9 cellular contexts compared by ENCODE assay signal in genomic region chr21:43712268-43712942, GRCh38. TPM values are rescaled to one million over a fixed set of nuclear protein-coding genes. Genes with fewer than 3 reads are reported as not detected.
DNase-seq lines count a peak whose midpoint lies in the region; TF ChIP-seq lines count a peak whose summit lies in the region.
"Had no signal": no experiment of that assay in that cellular context is flagged by ENCODE, and none has a peak within 500 bp of the region (broad histone marks: within the 10 kb centered on the region; RNA-seq: fewer than 3 reads in every experiment).

No MANE protein-coding gene starts in this region.

- TF ChIP-seq CTCF in RWPE1 (conservative IDR thresholded peaks at IDR 0.05; ENCODE audit: low read depth) (no peak), type B pancreatic cell (conservative IDR thresholded peaks at IDR 0.05) (no peak)

- H3K9me3 Mint-ChIP-seq in type B pancreatic cell = peaks cover 3% of the 10 kb centered on the region
- H3K9me3 Mint-ChIP-seq: activated T-cell treated with anti-CD3 and anti-CD28 coated beads, Interleukin-2, amount 50 U/mL, for 24 hours had no signal

- peak overlapping the region; percentile 99 for H3K27ac ChIP-seq in RWPE1

- peak overlapping the region; percentile 88 for H3K4me3 Mint-ChIP-seq in type B pancreatic cell
- H3K4me3 Mint-ChIP-seq: activated T-cell treated with anti-CD3 and anti-CD28 coated beads, Interleukin-2, amount 50 U/mL, for 24 hours had no signal

- peaks cover 18% of the 10 kb centered on the region for H3K4me1 Mint-ChIP-seq in type B pancreatic cell (ENCODE audit: unreplicated experiment)

- H3K27me3 Mint-ChIP-seq in type B pancreatic cell = no peaks in the 10 kb centered on the region
- H3K27me3 Mint-ChIP-seq: activated T-cell treated with anti-CD3 and anti-CD28 coated beads, Interleukin-2, amount 50 U/mL, for 24 hours had no signal

- H3K27ac Mint-ChIP-seq in type B pancreatic cell = peak overlapping the region; percentile 100
- H3K27ac Mint-ChIP-seq: activated T-cell treated with anti-CD3 and anti-CD28 coated beads, Interleukin-2, amount 50 U/mL, for 24 hours had no signal

- POLR2A ChIA-PET in RWPE1 (lab: Yijun Ruan, JAX; ENCODE audit: low non-redundant PET) = interaction anchor here (0.7 kb wide), 1 partner anchor 9 kb away, joined by 4 read pairs; no protein-coding TSS in a partner anchor

- CTCF ChIA-PET in RWPE1 (lab: Yijun Ruan, JAX) = interaction anchor here (0.6 kb wide), 1 partner anchor 376 kb away, joined by 3 read pairs; no protein-coding TSS in a partner anchor

- H3K36me3 Mint-ChIP-seq in type B pancreatic cell = no peaks in the 10 kb centered on the region

- peak; percentile 12 to 55 for DNase-seq in NCI-H2081 (lab: John Stamatoyannopoulos, UW)
- no peak for DNase-seq in NCI-H2081 treated with DMSO at 0.1 percent for 48 hours (lab: John Stamatoyannopoulos, UW)
- peak; percentile 88 for DNase-seq in RWPE1 (ENCODE audit: low spot score)
- DNase-seq in kidney tubule cell (ENCODE audit: low spot score) = peak; percentile 98
- no peak for DNase-seq in type B pancreatic cell (ENCODE audit: extremely low spot score, unreplicated experiment)
- DNase-seq in globus pallidus (ENCODE audit: low spot score) = no peak
- no peak for DNase-seq in NCI-H1048 (lab: John Stamatoyannopoulos, UW)
- no peak for DNase-seq in stimulated activated CD4-positive, alpha-beta T cell treated with anti-CD3 and anti-CD28 coated beads, Interleukin-1b, Interleukin-23, amount 100 ng/mL, for 48 hours
- DNase-seq: activated T-cell treated with anti-CD3 and anti-CD28 coated beads, Interleukin-2, amount 50 U/mL, for 24 hours had no signal

RNA-seq across cellular contexts. Expression of gene PDXK, which starts 6.5 kb away (rescaled TPM):
- total RNA-seq in type B pancreatic cell (ENCODE audit: low replicate concordance) = 94.4 and 160 TPM in 2 replicates

RNA-seq across cellular contexts. Expression of gene RRP1B, which starts 53.0 kb away (rescaled TPM):
- total RNA-seq in type B pancreatic cell (ENCODE audit: low replicate concordance) = 27.7 and 43.3 TPM in 2 replicates

RNA-seq across cellular contexts. Expression of gene HSF2BP, which starts 53.1 kb away (rescaled TPM):
- 1.1 and 1.3 TPM in 2 replicates for total RNA-seq in type B pancreatic cell (ENCODE audit: low replicate concordance)

Comparison
In these comparisons a context has a peak if more than half of its experiments do, and no peak if none do; other contexts are left out.
1. DNase-seq: peak in NCI-H2081 (2 of 2), RWPE1 (single experiment) and kidney tubule cell (single experiment); none in NCI-H2081 treated with DMSO at 0.1 percent for 48 hours (single experiment), type B pancreatic cell (single experiment), globus pallidus (single experiment), NCI-H1048 (single experiment) and stimulated activated CD4-positive, alpha-beta T cell treated with anti-CD3 and anti-CD28 coated beads, Interleukin-1b, Interleukin-23, amount 100 ng/mL, for 48 hours (single experiment).